ENCODE assay signal across 15 cellular contexts in the genomic region with DNA sequence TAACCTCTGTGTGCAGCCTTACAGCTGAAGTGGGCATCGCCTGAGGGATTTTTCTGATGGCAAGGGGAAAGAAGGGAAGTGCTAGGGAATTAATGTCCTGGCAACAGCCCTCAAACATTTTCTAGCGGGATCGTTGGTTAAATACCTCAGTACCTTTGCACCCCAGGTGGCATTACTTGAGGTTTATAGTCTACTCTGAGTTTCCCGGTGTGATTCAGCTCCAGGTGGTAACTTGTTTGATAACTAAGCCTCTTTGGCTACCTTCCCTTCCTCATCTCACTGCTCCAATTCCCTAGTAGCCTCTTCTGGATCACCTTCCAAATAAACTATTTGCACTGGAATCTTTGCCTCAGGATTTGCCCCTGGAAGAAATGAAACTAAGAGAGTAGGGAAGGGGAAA.
A peak's percentile ranks its signal among the peaks of the same experiment; 100 is the strongest.
DNase-seq lines count a peak whose midpoint lies in the region; ATAC-seq and TF ChIP-seq lines count a peak whose summit lies in the region.
"Had no signal": no experiment of that assay in that cellular context is flagged by ENCODE, and none has a peak within 500 bp of the region (broad histone marks: within the 10 kb centered on the region; RNA-seq: fewer than 3 reads in every experiment).

No MANE protein-coding gene starts in this region.

- DNase-seq in LNCaP clone FGC (ENCODE audit: low read depth) (peak; percentile 2), SW480 (ENCODE audit: low spot score) (peak; percentile 29), renal cortical epithelial cell (ENCODE audit: low read depth) (peak; percentile 4), NCI-H2081 treated with DMSO at 0.1 percent for 48 hours (lab: John Stamatoyannopoulos, UW) (no peak), kidney glomerular epithelial cell (lab: John Stamatoyannopoulos, UW) (no peak)
- DNase-seq: ACHN; AML-193; CD4-positive, alpha-beta T cell; DMS153; DMS79; GDM1; GM23248; HCEC 1CT; IMR-90 had no signal

- ATAC-seq in HG02678 (IDR thresholded peaks at IDR 0.05; ENCODE audit: unreplicated experiment): no peak

- no peak for TF ChIP-seq CTCF in LNCaP clone FGC (IDR thresholded peaks at IDR 0.05; ENCODE audit: control insufficient read depth, extremely low read depth, insufficient read depth)

- H3K4me3 ChIP-seq in LNCaP clone FGC (ENCODE audit: low read depth, low read length): no peak overlapping the region
- H3K4me3 ChIP-seq: GM23248 had no signal

Comparison
In these comparisons a context has a peak if more than half of its experiments do, and no peak if none do; other contexts are left out.
1. DNase-seq: peak in LNCaP clone FGC (single experiment), SW480 (single experiment) and renal cortical epithelial cell (single experiment); none in NCI-H2081 treated with DMSO at 0.1 percent for 48 hours (single experiment) and kidney glomerular epithelial cell (single experiment).